ENCODE assay signal across 32 cellular contexts in genomic region chr7:71580027-71580426, GRCh38.
DNase-seq lines count a peak whose midpoint lies in the region; ATAC-seq, FAIRE-seq and TF ChIP-seq lines count a peak whose summit lies in the region.
"Had no signal": no experiment of that assay in that cellular context is flagged by ENCODE, and none has a peak within 500 bp of the region (broad histone marks: within the 10 kb centered on the region; RNA-seq: fewer than 3 reads in every experiment).

No MANE protein-coding gene starts in this region.

- no peak overlapping the region for H3K9ac ChIP-seq in K562 (ENCODE audit: insufficient read depth in 1 of 2, low read depth in 2 of 2, low read length in 2 of 2)
- H3K9ac ChIP-seq: BLaER1; BLaER1 treated with 17β-estradiol and CSF1 and Interleukin-3, amounts not matched to agents 10 nM and 100 nM had no signal

- H3K27ac ChIP-seq in K562 (ENCODE audit: extremely low read depth, low read depth, low read length): no peak overlapping the region
- H3K27ac ChIP-seq: 22Rv1; A549; BLaER1; BLaER1 treated with 17β-estradiol and CSF1 and Interleukin-3, amounts not matched to agents 10 nM and 100 nM; C4-2B had no signal

- H3K4me1 ChIP-seq in K562 (replicated peaks in 1 of 2; ENCODE audit: control insufficient read depth in 2 of 2, insufficient read depth in 2 of 2, low read length in 2 of 2): no peaks in the 10 kb centered on the region
- H3K4me1 ChIP-seq: A549; BE2C; BLaER1; BLaER1 treated with 17β-estradiol and CSF1 and Interleukin-3, amounts not matched to agents 10 nM and 100 nM; Caco-2 had no signal

- no peaks in the 10 kb centered on the region for H3K27me3 Mint-ChIP-seq in CD14-positive monocyte (ENCODE audit: low read depth in 3 of 3)
- H3K27me3 Mint-ChIP-seq: B cell; CD4-positive, alpha-beta memory T cell; CD4-positive, alpha-beta T cell; CD4-positive, CD25-positive, alpha-beta regulatory T cell; CD8-positive, alpha-beta memory T cell had no signal

- no peak overlapping the region for H2AFZ ChIP-seq in K562 (ENCODE audit: low read depth, low read length)

- BruUV-seq in K562 (replicated peaks; lab: Mats Ljungman, UMichigan): no TSS peak

- in situ Hi-C loops in K562 (cut with MboI): no loop called here

- no peaks in the 10 kb centered on the region for H3K27me3 ChIP-seq in K562 (ENCODE audit: control insufficient read depth in 2 of 2, insufficient read depth in 2 of 2, low read length in 2 of 2)
- H3K27me3 ChIP-seq: BE2C; BLaER1; BLaER1 treated with 17β-estradiol and CSF1 and Interleukin-3, amounts not matched to agents 10 nM and 100 nM had no signal

- no peak for TF ChIP-seq EP300 in K562 (IDR thresholded peaks at IDR 0.05; ENCODE audit: low read length)

- H3K4me1 Mint-ChIP-seq in CD14-positive monocyte: no peaks in the 10 kb centered on the region
- H3K4me1 Mint-ChIP-seq: B cell; CD4-positive, alpha-beta memory T cell; CD4-positive, CD25-positive, alpha-beta regulatory T cell; CD8-positive, alpha-beta memory T cell had no signal

- no peaks in the 10 kb centered on the region for H3K9me1 ChIP-seq in K562 (ENCODE audit: control insufficient read depth, insufficient read depth, low read length)

- TF ChIP-seq CTCF in CD14-positive monocyte (IDR thresholded peaks at IDR 0.05): peak; percentile 21
- TF ChIP-seq CTCF in K562 (IDR thresholded peaks at IDR 0.05 in 2 of 3, conservative IDR thresholded peaks at IDR 0.05 in 1 of 3; ENCODE audit: insufficient read depth in 2 of 3, low read depth in 1 of 3, low read length in 3 of 3): no peak

- H3K4me2 ChIP-seq in K562 (ENCODE audit: insufficient read depth, low read length): no peak overlapping the region
- H3K4me2 ChIP-seq: A549; BLaER1; BLaER1 treated with 17β-estradiol and CSF1 and Interleukin-3, amounts not matched to agents 10 nM and 100 nM had no signal

- WGBS in K562 (ENCODE audit: insufficient coverage, low coverage, missing lambda C conversion rate): 14% methylated on average over 1 of the region's 1 CpG

- no peak overlapping the region for H3K4me3 Mint-ChIP-seq in CD14-positive monocyte
- H3K4me3 Mint-ChIP-seq: B cell; CD4-positive, alpha-beta memory T cell; CD4-positive, alpha-beta T cell; CD4-positive, CD25-positive, alpha-beta regulatory T cell; CD8-positive, alpha-beta memory T cell; CD8-positive, alpha-beta T cell had no signal

- ATAC-seq in K562 (no peak), HG02588 (IDR thresholded peaks at IDR 0.05; ENCODE audit: unreplicated experiment) (no peak)
- ATAC-seq: A549; CD8-positive, alpha-beta T cell had no signal

- DNase-seq in CD14-positive monocyte (ENCODE audit: low spot score) (no peak), K562 (ENCODE audit: extremely low read depth in 1 of 4, low spot score in 3 of 4) (no peak), AG20443 (ENCODE audit: low spot score) (no peak)
- DNase-seq: 8988T; ACHN; AML-193; BE2C; C1 segment of cervical spinal cord; Caco-2; Calu3; CD4-positive, alpha-beta memory T cell; CD4-positive, alpha-beta T cell; CD4-positive, CD25-positive, alpha-beta regulatory T cell; CD8-positive, alpha-beta memory T cell; CD8-positive, alpha-beta T cell; COR-L47; DMS 273 treated with DMSO at 0.1 percent for 48 hours; DMS153; DMS53; DMS79; DMS79 treated with DMSO at 0.1 percent for 48 hours; DND-41; EL had no signal

- no peaks in the 10 kb centered on the region for H3K9me3 ChIP-seq in K562 (replicated peaks; ENCODE audit: control insufficient read depth, insufficient read depth, low read depth, low read length)
- H3K9me3 ChIP-seq: A549, BE2C, BLaER1, Caco-2 had no signal

- intact Hi-C loops in CD14-positive monocyte (cut with micrococcal nuclease): no loop called here
- intact Hi-C loops in K562 (cut with micrococcal nuclease): no loop called here

- POLR2A ChIA-PET in K562 (lab: Yijun Ruan, JAX): no interaction called here

- no peak overlapping the region for H3K4me3 ChIP-seq in K562
- H3K4me3 ChIP-seq: A549; BLaER1; BLaER1 treated with 17β-estradiol and CSF1 and Interleukin-3, amounts not matched to agents 10 nM and 100 nM had no signal

- peaks cover 0 to 13% (median 7%) of the 10 kb centered on the region in 7 donors for H3K9me3 Mint-ChIP-seq in CD14-positive monocyte

- no peaks in the 10 kb centered on the region for H3K36me3 ChIP-seq in K562 (ENCODE audit: control insufficient read depth, insufficient read depth, low read length)
- H3K36me3 ChIP-seq: BE2C; BLaER1; BLaER1 treated with 17β-estradiol and CSF1 and Interleukin-3, amounts not matched to agents 10 nM and 100 nM had no signal

- CTCF ChIA-PET in K562 (lab: Yijun Ruan, JAX; ENCODE audit: low intra/inter-chr PET ratio): no interaction called here

- H3K27ac Mint-ChIP-seq in CD14-positive monocyte: no peak overlapping the region
- H3K27ac Mint-ChIP-seq: B cell; CD4-positive, alpha-beta memory T cell; CD4-positive, alpha-beta T cell; CD4-positive, CD25-positive, alpha-beta regulatory T cell; CD8-positive, alpha-beta memory T cell; CD8-positive, alpha-beta T cell had no signal

- no peaks in the 10 kb centered on the region for H4K20me1 ChIP-seq in K562 (replicated peaks; ENCODE audit: control insufficient read depth, insufficient read depth, low read length)
- H4K20me1 ChIP-seq: BLaER1; BLaER1 treated with 17β-estradiol and CSF1 and Interleukin-3, amounts not matched to agents 10 nM and 100 nM had no signal

- no peak for FAIRE-seq in K562 (lab: Jason Lieb, UNC)
- FAIRE-seq: A204.1, A549, D721Med had no signal

- no peak for TF ChIP-seq POLR2A in K562 (conservative IDR thresholded peaks at IDR 0.05)

- H3K36me3 Mint-ChIP-seq in CD14-positive monocyte: no peaks in the 10 kb centered on the region
- H3K36me3 Mint-ChIP-seq: CD4-positive, alpha-beta memory T cell; CD4-positive, CD25-positive, alpha-beta regulatory T cell; CD8-positive, alpha-beta memory T cell; CD8-positive, alpha-beta T cell had no signal

- H3K79me2 ChIP-seq in K562 (ENCODE audit: control insufficient read depth, insufficient read depth, low read length): no peaks in the 10 kb centered on the region

- no peak for TF ChIP-seq RAD21 in K562 (CRISPR knock-in tag; conservative IDR thresholded peaks at IDR 0.05 in 1 of 2, IDR thresholded peaks at IDR 0.05 in 1 of 2)

TF ChIP-seq in K562, 482 proteins besides CTCF, POLR2A, EP300 and RAD21 (continues in another document):
- TF ChIP-seq FIP1L1 (IDR thresholded peaks at IDR 0.05; ENCODE audit: low read depth, low read length, poor library complexity, severe bottlenecking) (no peak), BCLAF1 (IDR thresholded peaks at IDR 0.05; ENCODE audit: borderline replicate concordance in 1 of 2, control insufficient read depth in 1 of 2, low read depth in 2 of 2, low read length in 1 of 2) (no peak), MCM3 (IDR thresholded peaks at IDR 0.05) (no peak), L3MBTL2 (IDR thresholded peaks at IDR 0.05) (no peak), ZNF583 (CRISPR knock-in tag; IDR thresholded peaks at IDR 0.05) (no peak), PHTF2 (CRISPR knock-in tag; IDR thresholded peaks at IDR 0.05) (no peak), KLF6 (CRISPR knock-in tag; IDR thresholded peaks at IDR 0.05; ENCODE audit: borderline replicate concordance) (no peak), GATAD2B (IDR thresholded peaks at IDR 0.05; ENCODE audit: borderline replicate concordance) (peak; percentile 70; the same call in 1 of the 2 replicates), DACH1 (IDR thresholded peaks at IDR 0.05; ENCODE audit: partially characterized antibody) (peak; percentile 90), ZNF512 (tag; IDR thresholded peaks at IDR 0.05) (0 out of 2 replicates have a peak, but pooled peaks have one; percentile 24), DPF2 (IDR thresholded peaks at IDR 0.05) (no peak), MIER1 (IDR thresholded peaks at IDR 0.05; ENCODE audit: low read depth) (no peak), THRAP3 (IDR thresholded peaks at IDR 0.05; ENCODE audit: borderline replicate concordance) (0 out of 2 replicates have a peak, but pooled peaks have one; percentile 57)
